Comparison of ENCODE assay signal across 9 cellular contexts in the genomic region with DNA sequence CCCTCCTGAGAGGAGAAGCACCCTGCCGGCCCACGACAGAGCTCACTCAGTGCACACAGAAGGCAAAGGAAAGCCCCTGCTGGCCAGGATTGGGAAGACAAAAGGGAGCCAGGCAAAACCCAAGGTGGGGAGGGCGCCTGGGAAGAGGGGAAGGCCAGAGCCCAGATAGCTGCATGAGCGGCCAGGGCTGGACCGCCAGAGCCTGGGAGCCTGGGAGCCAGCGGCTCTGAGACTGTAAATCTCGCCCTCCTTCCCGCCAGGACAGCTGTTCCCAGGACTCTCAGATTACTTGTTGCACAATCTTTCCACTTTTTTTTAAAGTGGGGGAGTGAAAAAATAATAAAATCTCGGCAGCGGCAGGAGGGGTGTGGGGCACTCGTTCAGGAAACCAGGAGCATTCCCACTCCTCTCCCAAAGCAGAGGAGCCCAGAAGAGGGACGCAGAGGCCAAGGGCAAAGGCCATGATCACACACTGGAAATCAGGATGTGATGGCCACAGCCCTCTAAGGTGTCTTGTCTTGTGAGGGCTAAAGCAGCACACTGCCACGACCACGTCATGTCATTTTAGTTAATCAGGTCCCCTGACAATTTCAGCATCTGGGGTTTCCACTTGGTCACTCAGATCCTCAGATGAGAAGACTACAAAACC.
DNase-seq lines count a peak whose midpoint lies in the region; ATAC-seq and TF ChIP-seq lines count a peak whose summit lies in the region.
"Had no signal": no experiment of that assay in that cellular context is flagged by ENCODE, and none has a peak within 500 bp of the region (broad histone marks: within the 10 kb centered on the region; RNA-seq: fewer than 3 reads in every experiment).

No MANE protein-coding gene starts in this region.

- peak; percentile 55 for DNase-seq in HK-2 (ENCODE audit: unreplicated experiment)
- DNase-seq in astrocyte of the cerebellum (ENCODE audit: low read depth) = peak; percentile 94
- peak; percentile 88 for DNase-seq in iPS-NIHi7 (ENCODE audit: extremely low spot score)
- no peak for DNase-seq in stimulated activated naive B cell treated with anti-CD40 and anti-IgM and Interleukin-4, amounts not matched to agents 10 μg/mL and 1 μg/mL and 100 μg/mL, for 72 hours
- DNase-seq in effector CD4-positive, alpha-beta T cell = no peak
- no peak for DNase-seq in NCI-H345 treated with DMSO at 0.1 percent for 48 hours (lab: John Stamatoyannopoulos, UW; ENCODE audit: unreplicated experiment)

- peak overlapping the region; percentile 42 for H3K27ac Mint-ChIP-seq in stimulated activated naive B cell treated with anti-CD40 and anti-IgM and Interleukin-4, amounts not matched to agents 10 μg/mL and 1 μg/mL and 100 μg/mL, for 72 hours

- H3K4me3 ChIP-seq in astrocyte of the cerebellum (ENCODE audit: low read depth, low read length) = no peak overlapping the region
- H3K4me3 ChIP-seq: SK-N-MC had no signal

- H3K27me3 Mint-ChIP-seq in stimulated activated naive B cell treated with anti-CD40 and anti-IgM and Interleukin-4, amounts not matched to agents 10 μg/mL and 1 μg/mL and 100 μg/mL, for 72 hours = no peaks in the 10 kb centered on the region

- in situ Hi-C loops in astrocyte of the cerebellum (cut with HindIII; ENCODE audit: low sequenced_read_pairs) = no loop called here

- no peak for ATAC-seq in stimulated activated naive B cell treated with anti-CD40 and anti-IgM and Interleukin-4, amounts not matched to agents 10 μg/mL and 1 μg/mL and 100 μg/mL, for 72 hours (replicated peaks)
- no peak for ATAC-seq in GM21390 (IDR thresholded peaks at IDR 0.05; ENCODE audit: unreplicated experiment)
- no peak for ATAC-seq in HG03460 (IDR thresholded peaks at IDR 0.05; ENCODE audit: unreplicated experiment)

- peak; percentile 72 for TF ChIP-seq CTCF in astrocyte of the cerebellum (IDR thresholded peaks at IDR 0.05; ENCODE audit: low read depth, low read length, missing control alignments)

- H3K36me3 Mint-ChIP-seq in stimulated activated naive B cell treated with anti-CD40 and anti-IgM and Interleukin-4, amounts not matched to agents 10 μg/mL and 1 μg/mL and 100 μg/mL, for 72 hours = peaks cover 45 to 55% of the 10 kb centered on the region in 2 donors

- H3K9me3 Mint-ChIP-seq in stimulated activated naive B cell treated with anti-CD40 and anti-IgM and Interleukin-4, amounts not matched to agents 10 μg/mL and 1 μg/mL and 100 μg/mL, for 72 hours = no peaks in the 10 kb centered on the region

- no peak overlapping the region for H3K4me3 Mint-ChIP-seq in stimulated activated naive B cell treated with anti-CD40 and anti-IgM and Interleukin-4, amounts not matched to agents 10 μg/mL and 1 μg/mL and 100 μg/mL, for 72 hours

- peaks cover 31 to 49% of the 10 kb centered on the region in 2 donors for H3K4me1 Mint-ChIP-seq in stimulated activated naive B cell treated with anti-CD40 and anti-IgM and Interleukin-4, amounts not matched to agents 10 μg/mL and 1 μg/mL and 100 μg/mL, for 72 hours

Comparison
In these comparisons a context has a peak if more than half of its experiments do, and no peak if none do; other contexts are left out.
1. DNase-seq: peak in HK-2 (single experiment), astrocyte of the cerebellum (single experiment) and iPS-NIHi7 (single experiment); none in stimulated activated naive B cell treated with anti-CD40 and anti-IgM and Interleukin-4, amounts not matched to agents 10 μg/mL and 1 μg/mL and 100 μg/mL, for 72 hours (single experiment), effector CD4-positive, alpha-beta T cell (single experiment) and NCI-H345 treated with DMSO at 0.1 percent for 48 hours (single experiment).